18 cellular contexts compared by ENCODE assay signal in genomic region chr22:44894782-44895181, GRCh38.
"Had no signal": no experiment of that assay in that cellular context is flagged by ENCODE, and none has a peak within 500 bp of the region (broad histone marks: within the 10 kb centered on the region; RNA-seq: fewer than 3 reads in every experiment).

No MANE protein-coding gene starts in this region.

- H3K36me3 Mint-ChIP-seq: memory B cell, naive B cell, type B pancreatic cell had no signal

- H3K4me3 Mint-ChIP-seq: dendritic cell treated with granulocyte-macrophage colony-stimulating factor and Interleukin-4, amounts not matched to agents 40 ng/mL and 50 ng/mL, for 4 days; memory B cell; nephron; type B pancreatic cell had no signal

- H3K4me2 ChIP-seq: hepatocyte had no signal

- H3K4me3 ChIP-seq: hepatocyte, left lung, lower lobe of right lung, pancreas, thyroid gland had no signal

- H3K4me1 ChIP-seq: foreskin keratinocyte, left lung, lower lobe of right lung, pancreas, thyroid gland had no signal

- H2AFZ ChIP-seq: hepatocyte had no signal

- H3K27ac ChIP-seq: foreskin keratinocyte, hepatocyte, left lung, lower lobe of right lung, pancreas, thyroid gland had no signal

- H3K4me1 Mint-ChIP-seq: memory B cell, naive B cell, nephron had no signal

- H3K27me3 ChIP-seq: foreskin keratinocyte, hepatocyte, pancreas, thyroid gland had no signal

- DNase-seq: erythroblast; foreskin keratinocyte; lower lobe of right lung; naive B cell; occipital lobe; pancreas; right cardiac atrium; small intestine; stimulated activated CD4-positive, alpha-beta T cell treated with anti-CD3 and anti-CD28 coated beads, Interleukin-2, amount 100 ng/mL, for 48 hours; stimulated activated naive CD4-positive, alpha-beta T cell treated with Interleukin-2 at 50 U/mL for 16 hours; thyroid gland had no signal

- H3K9me3 ChIP-seq: left lung, lower lobe of right lung, pancreas, thyroid gland had no signal

- ATAC-seq: foreskin keratinocyte, left lung, lower lobe of right lung, pancreas, right cardiac atrium had no signal

- H3K9me3 Mint-ChIP-seq: memory B cell, nephron, type B pancreatic cell had no signal

- H3K79me2 ChIP-seq: hepatocyte had no signal

- H3K27ac Mint-ChIP-seq: dendritic cell treated with granulocyte-macrophage colony-stimulating factor and Interleukin-4, amounts not matched to agents 40 ng/mL and 50 ng/mL, for 4 days; memory B cell; naive B cell; nephron; progenitor cell of endocrine pancreas; type B pancreatic cell had no signal

- H3K27me3 Mint-ChIP-seq: dendritic cell treated with granulocyte-macrophage colony-stimulating factor and Interleukin-4, amounts not matched to agents 40 ng/mL and 50 ng/mL, for 4 days; progenitor cell of endocrine pancreas; type B pancreatic cell had no signal

- H3K36me3 ChIP-seq: left lung, lower lobe of right lung, pancreas, thyroid gland had no signal
